In the genomic region with DNA sequence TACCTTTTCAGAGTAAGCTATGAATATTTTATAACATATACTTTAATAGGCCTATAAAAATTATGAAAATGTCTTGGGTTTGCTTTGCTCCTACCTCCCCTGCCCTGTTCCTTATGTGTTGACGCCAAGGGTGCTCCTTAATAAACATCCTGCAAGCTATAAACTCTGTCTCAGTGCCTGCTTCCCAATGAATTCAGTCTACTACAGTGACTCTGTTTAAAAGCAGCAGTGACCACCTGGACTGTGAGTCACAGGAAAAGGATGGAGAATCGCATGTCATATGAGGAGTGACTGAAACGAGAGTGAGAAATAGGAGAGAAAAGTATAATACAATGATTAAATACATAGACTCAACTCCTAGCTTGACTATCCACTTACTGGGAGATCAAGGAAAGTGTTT, we compare ENCODE assay signal across 15 cellular contexts. TPM values are rescaled to one million over a fixed set of nuclear protein-coding genes. Genes with fewer than 3 reads are reported as not detected.
DNase-seq lines count a peak whose midpoint lies in the region; ATAC-seq, FAIRE-seq and TF ChIP-seq lines count a peak whose summit lies in the region.
"Had no signal": no experiment of that assay in that cellular context is flagged by ENCODE, and none has a peak within 500 bp of the region (broad histone marks: within the 10 kb centered on the region; RNA-seq: fewer than 3 reads in every experiment).

No MANE protein-coding gene starts in this region.

- no peak overlapping the region for H3K27ac ChIP-seq in CD8-positive, alpha-beta memory T cell (ENCODE audit: low read depth, low read length)
- no peak overlapping the region for H3K27ac ChIP-seq in body of pancreas

- no peak for TF ChIP-seq POLR2A in body of pancreas (IDR thresholded peaks at IDR 0.05)

- intact Hi-C loops in body of pancreas (cut with DNase I), result no loop called here

- in situ Hi-C loops in astrocyte of the spinal cord (cut with HindIII; ENCODE audit: low sequenced_read_pairs), result no loop called here

- H3K4me3 ChIP-seq in CD8-positive, alpha-beta memory T cell (ENCODE audit: low read length), result no peak overlapping the region
- H3K4me3 ChIP-seq in astrocyte of the spinal cord (ENCODE audit: low read depth, low read length) (no peak overlapping the region), body of pancreas (no peak overlapping the region)

- no peaks in the 10 kb centered on the region for H3K27me3 Mint-ChIP-seq in CD8-positive, alpha-beta memory T cell
- H3K27me3 Mint-ChIP-seq: activated CD4-positive, alpha-beta memory T cell treated with anti-CD3 and anti-CD28 coated beads for 36 hours had no signal

- H3K9me3 Mint-ChIP-seq in CD8-positive, alpha-beta memory T cell, result no peaks in the 10 kb centered on the region
- H3K9me3 Mint-ChIP-seq: activated CD4-positive, alpha-beta memory T cell treated with anti-CD3 and anti-CD28 coated beads for 36 hours had no signal

- POLR2A ChIA-PET in CD8-positive, alpha-beta memory T cell (lab: Charles Lee), result interaction anchor here (0.5 kb wide), 1 partner anchor 505 kb away, joined by 3 read pairs; a partner anchor contains a TSS

- CTCF ChIA-PET in CD8-positive, alpha-beta memory T cell (lab: Charles Lee), result interaction anchor here (1.2 kb wide), 1 partner anchor 68 kb away, joined by 3 read pairs; no protein-coding TSS in a partner anchor

- FAIRE-seq in HTR-8/SVneo (lab: Jason Lieb, UNC), result peak; percentile 68
- FAIRE-seq: islet of Langerhans had no signal

- WGBS in body of pancreas, 2 donors, result 77 to 88% methylated on average over 3 of the region's 3 CpGs

- TF ChIP-seq CTCF in astrocyte of the spinal cord (IDR thresholded peaks at IDR 0.05; ENCODE audit: low read depth, low read length) (no peak), body of pancreas (IDR thresholded peaks at IDR 0.05) (no peak)

- H3K4me3 Mint-ChIP-seq in CD8-positive, alpha-beta memory T cell, result no peak overlapping the region
- H3K4me3 Mint-ChIP-seq: activated CD4-positive, alpha-beta memory T cell treated with anti-CD3 and anti-CD28 coated beads for 36 hours; nephron progenitor cell had no signal

- H3K27ac Mint-ChIP-seq in CD8-positive, alpha-beta memory T cell, result peak overlapping the region in 5 of 8 donors; percentile 35 to 79 (median 75)
- H3K27ac Mint-ChIP-seq: activated CD4-positive, alpha-beta memory T cell treated with anti-CD3 and anti-CD28 coated beads for 36 hours; nephron progenitor cell had no signal

- H3K4me1 ChIP-seq in CD8-positive, alpha-beta memory T cell (ENCODE audit: insufficient read depth, low read length), result peaks cover 25% of the 10 kb centered on the region
- H3K4me1 ChIP-seq in body of pancreas, result no peaks in the 10 kb centered on the region

- ATAC-seq in GM18861 (IDR thresholded peaks at IDR 0.05; ENCODE audit: unreplicated experiment) (no peak), body of pancreas (no peak), GM18519 (IDR thresholded peaks at IDR 0.05; ENCODE audit: low FRiP score, unreplicated experiment) (no peak)

- H3K27me3 ChIP-seq in CD8-positive, alpha-beta memory T cell (ENCODE audit: insufficient read depth, low read length, poor library complexity, severe bottlenecking), result no peaks in the 10 kb centered on the region
- H3K27me3 ChIP-seq in body of pancreas, result no peaks in the 10 kb centered on the region

- no peak for DNase-seq in CD8-positive, alpha-beta memory T cell
- DNase-seq in HTR-8/SVneo (ENCODE audit: insufficient read length, low spot score) (peak; percentile 70), astrocyte of the spinal cord (ENCODE audit: low read depth, low spot score) (peak; percentile 64), kidney tubule cell (ENCODE audit: low spot score) (peak; percentile 92), body of pancreas (no peak), NCI-H2029 (lab: John Stamatoyannopoulos, UW) (no peak)
- DNase-seq: activated CD4-positive, alpha-beta memory T cell treated with anti-CD3 and anti-CD28 coated beads for 36 hours; activated gamma-delta T cell; NCI-H446 treated with DMSO at 0.1 percent for 48 hours; nephron progenitor cell; OCI-M1; T1000 had no signal

- H3K36me3 ChIP-seq in CD8-positive, alpha-beta memory T cell (ENCODE audit: insufficient read depth, low read length), result no peaks in the 10 kb centered on the region
- H3K36me3 ChIP-seq in body of pancreas (replicated peaks in 1 of 2; ENCODE audit: insufficient read depth in 1 of 2, low read depth in 2 of 2), result no peaks in the 10 kb centered on the region

- H3K36me3 Mint-ChIP-seq in CD8-positive, alpha-beta memory T cell, result peaks cover 0 to 2% (median 0%) of the 10 kb centered on the region in 3 donors
- H3K36me3 Mint-ChIP-seq: activated CD4-positive, alpha-beta memory T cell treated with anti-CD3 and anti-CD28 coated beads for 36 hours had no signal

- no peaks in the 10 kb centered on the region for H3K9me3 ChIP-seq in CD8-positive, alpha-beta memory T cell (ENCODE audit: low read length)
- no peaks in the 10 kb centered on the region for H3K9me3 ChIP-seq in body of pancreas

- peaks cover 22 to 35% (median 31%) of the 10 kb centered on the region in 3 donors for H3K4me1 Mint-ChIP-seq in CD8-positive, alpha-beta memory T cell
- H3K4me1 Mint-ChIP-seq: nephron progenitor cell had no signal

RNA-seq across cellular contexts. Expression of a gene that starts 41.1 kb away (rescaled TPM):
- under 1 TPM; 0.66 to 0.88 TPM for total RNA-seq in CD8-positive, alpha-beta memory T cell
- polyA plus RNA-seq in CD8-positive, alpha-beta memory T cell, result 0.08 TPM
- under 1 TPM in 1 of 2 donors, not detected in 1; 0.52 TPM for total RNA-seq in body of pancreas

RNA-seq across cellular contexts. Expression of a gene that starts 48.0 kb away (rescaled TPM):
- 10 to 100 TPM; 34.6 to 36.0 TPM for total RNA-seq in CD8-positive, alpha-beta memory T cell
- 40.0 TPM for polyA plus RNA-seq in CD8-positive, alpha-beta memory T cell
- total RNA-seq in body of pancreas, result 10 to 100 TPM; 17.5 to 29.8 TPM

Comparison
In these comparisons a context has a peak if more than half of its experiments do, and no peak if none do; other contexts are left out.
1. DNase-seq: peak in HTR-8/SVneo (single experiment), astrocyte of the spinal cord (single experiment) and kidney tubule cell (single experiment); none in CD8-positive, alpha-beta memory T cell (0 of 5), body of pancreas (0 of 4) and NCI-H2029 (single experiment).